In genomic region chr16:187330-187729, GRCh38 we compare ENCODE assay signal across 32 cellular contexts. TPM values are rescaled to one million over a fixed set of nuclear protein-coding genes. Genes with fewer than 3 reads are reported as not detected.
"Had no signal": no experiment of that assay in that cellular context is flagged by ENCODE, and none has a peak within 500 bp of the region (broad histone marks: within the 10 kb centered on the region; RNA-seq: fewer than 3 reads in every experiment).

No MANE protein-coding gene starts in this region.

- DNase-seq: hippocampal formation; left colon; left lung; lower lobe of right lung; mammary epithelial cell; mesenchymal stem cell; naive thymus-derived CD8-positive, alpha-beta T cell; occipital lobe; ovary; right lobe of liver; stimulated activated CD4-positive, alpha-beta T cell treated with anti-CD3 and anti-CD28 coated beads, Interleukin-1b, Interleukin-23, amount 100 ng/mL, for 48 hours; stimulated activated CD4-positive, alpha-beta T cell treated with anti-CD3 and anti-CD28 coated beads, Interleukin-2, amount 100 ng/mL, for 48 hours; stimulated activated CD4-positive, alpha-beta T cell treated with anti-CD3 and anti-CD28 coated beads, Interleukin-4, amount 100 ng/mL, for 4 hours; stimulated activated CD8-positive, alpha-beta memory T cell treated with anti-CD3 and anti-CD28 coated beads, Interleukin-4, amount 100 ng/mL, for 48 hours; stimulated activated naive CD4-positive, alpha-beta T cell treated with Interleukin-2 at 50 U/mL for 16 hours; stimulated activated naive CD8-positive, alpha-beta T cell treated with anti-CD3 and anti-CD28 coated beads, Interleukin-15, amount 100 ng/mL, for 72 hours; substantia nigra had no signal

- H3K4me1 ChIP-seq: left lung, lower lobe of right lung, right atrium auricular region, right lobe of liver, tibial nerve, vagina had no signal

- H3K4me1 Mint-ChIP-seq: nephron, neural crest cell had no signal

- H3K27ac Mint-ChIP-seq: nephron; progenitor cell of endocrine pancreas; stimulated activated memory B cell treated with anti-CD40 and anti-IgM and Interleukin-4, amounts not matched to agents 10 μg/mL and 1 μg/mL and 100 μg/mL, for 72 hours; type B pancreatic cell had no signal

- H3K4me2 ChIP-seq: smooth muscle cell had no signal

- H3K9me3 ChIP-seq: left lung, lower lobe of right lung, neutrophil, ovary, right atrium auricular region, right lobe of liver, tibial nerve, vagina had no signal

- H3K27me3 ChIP-seq: left lung, neutrophil, ovary, right atrium auricular region, right lobe of liver, tibial nerve, vagina had no signal

- H3K36me3 ChIP-seq: ovary had no signal

- H3K9me3 Mint-ChIP-seq: naive thymus-derived CD8-positive, alpha-beta T cell; nephron; neural crest cell; stimulated activated memory B cell treated with anti-CD40 and anti-IgM and Interleukin-4, amounts not matched to agents 10 μg/mL and 1 μg/mL and 100 μg/mL, for 72 hours; stimulated activated naive CD8-positive, alpha-beta T cell treated with anti-CD3 and anti-CD28 coated beads, Interleukin-15, amount 100 ng/mL, for 72 hours; type B pancreatic cell had no signal

- H3K27me3 Mint-ChIP-seq: naive thymus-derived CD8-positive, alpha-beta T cell; progenitor cell of endocrine pancreas; stimulated activated memory B cell treated with anti-CD40 and anti-IgM and Interleukin-4, amounts not matched to agents 10 μg/mL and 1 μg/mL and 100 μg/mL, for 72 hours; stimulated activated naive CD8-positive, alpha-beta T cell treated with anti-CD3 and anti-CD28 coated beads, Interleukin-15, amount 100 ng/mL, for 72 hours; type B pancreatic cell had no signal

- H3K4me3 Mint-ChIP-seq: naive thymus-derived CD8-positive, alpha-beta T cell; nephron; neural crest cell; stimulated activated memory B cell treated with anti-CD40 and anti-IgM and Interleukin-4, amounts not matched to agents 10 μg/mL and 1 μg/mL and 100 μg/mL, for 72 hours; stimulated activated naive CD8-positive, alpha-beta T cell treated with anti-CD3 and anti-CD28 coated beads, Interleukin-15, amount 100 ng/mL, for 72 hours; type B pancreatic cell had no signal

- ATAC-seq: left colon; left lung; lower lobe of right lung; naive thymus-derived CD8-positive, alpha-beta T cell; stimulated activated memory B cell treated with anti-CD40 and anti-IgM and Interleukin-4, amounts not matched to agents 10 μg/mL and 1 μg/mL and 100 μg/mL, for 72 hours; stimulated activated naive CD8-positive, alpha-beta T cell treated with anti-CD3 and anti-CD28 coated beads, Interleukin-15, amount 100 ng/mL, for 72 hours had no signal

- H3K27ac ChIP-seq: left lung, lower lobe of right lung, neutrophil, ovary, right atrium auricular region, right lobe of liver, tibial nerve, vagina had no signal

- H3K4me3 ChIP-seq: left lung, lower lobe of right lung, ovary, right atrium auricular region, right lobe of liver, smooth muscle cell, tibial nerve, vagina had no signal

RNA-seq across cellular contexts. Expression of gene HBQ1, which starts 7.1 kb away (rescaled TPM):
- total RNA-seq: left colon; left lung; lower lobe of right lung; mucosa of gallbladder; naive thymus-derived CD8-positive, alpha-beta T cell; ovary; renal cortical epithelial cell; smooth muscle cell; tibial nerve; urinary bladder; vagina had no signal

RNA-seq across cellular contexts. Expression of gene HBA1, which starts 10.8 kb away (rescaled TPM):
- total RNA-seq: naive thymus-derived CD8-positive, alpha-beta T cell; neural crest cell; progenitor cell of endocrine pancreas; pulmonary artery endothelial cell; renal cortical epithelial cell; smooth muscle cell had no signal

RNA-seq across cellular contexts. Expression of gene HBA2, which starts 14.7 kb away (rescaled TPM):
- total RNA-seq: mammary epithelial cell; naive thymus-derived CD8-positive, alpha-beta T cell; neural crest cell; progenitor cell of endocrine pancreas; pulmonary artery endothelial cell; renal cortical epithelial cell; smooth muscle cell had no signal

RNA-seq across cellular contexts. Expression of gene HBM, which starts 21.6 kb away (rescaled TPM):
- total RNA-seq: left colon; left lung; lower lobe of right lung; mammary epithelial cell; mucosa of gallbladder; naive thymus-derived CD8-positive, alpha-beta T cell; neural crest cell; progenitor cell of endocrine pancreas; pulmonary artery endothelial cell; renal cortical epithelial cell; smooth muscle cell; vagina had no signal

RNA-seq across cellular contexts. Expression of gene HBZ, which starts 34.9 kb away (rescaled TPM):
- total RNA-seq: left colon; left lung; lower lobe of right lung; mammary epithelial cell; naive thymus-derived CD8-positive, alpha-beta T cell; neural crest cell; progenitor cell of endocrine pancreas; pulmonary artery endothelial cell; renal cortical epithelial cell; right atrium auricular region; smooth muscle cell; temporal lobe; tibial nerve; vagina had no signal
